Comparison of ENCODE assay signal across 8 cellular contexts in the genomic region with DNA sequence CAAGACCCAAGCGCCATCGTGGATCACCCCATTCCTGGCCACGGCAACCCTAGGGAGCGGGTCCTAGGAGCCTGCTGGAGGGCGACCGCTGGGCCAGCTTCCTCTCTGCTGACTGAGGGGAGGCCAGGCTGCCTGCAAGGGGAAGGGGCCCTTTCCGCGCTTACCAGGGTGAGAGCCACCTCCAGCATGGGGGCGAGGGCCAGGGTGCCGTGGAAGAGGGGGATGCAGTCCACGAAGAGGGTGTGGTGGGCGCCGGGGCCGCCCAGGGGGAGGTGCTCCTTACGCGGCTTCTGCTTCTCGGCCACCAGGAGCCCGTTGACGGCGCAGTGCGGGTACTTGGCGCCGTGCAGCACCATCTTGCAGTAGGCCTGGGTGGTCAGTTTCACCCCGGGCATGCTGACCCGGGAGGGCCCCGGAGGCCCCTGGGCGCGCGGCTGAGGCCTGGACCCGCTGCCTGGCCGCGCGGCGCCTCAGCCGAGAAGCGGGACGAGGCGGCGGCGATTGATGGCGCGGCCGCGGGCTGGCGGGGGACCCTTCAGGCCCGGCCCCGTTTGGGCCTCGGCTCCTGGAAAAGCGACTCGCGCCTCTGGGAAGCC. TPM values are rescaled to one million over a fixed set of nuclear protein-coding genes. Genes with fewer than 3 reads are reported as not detected.
A peak's percentile ranks its signal among the peaks of the same experiment; 100 is the strongest.
DNase-seq lines count a peak whose midpoint lies in the region; ATAC-seq, FAIRE-seq and TF ChIP-seq lines count a peak whose summit lies in the region.

No MANE protein-coding gene starts in this region.

- FAIRE-seq in RCC 7860 (lab: Jason Lieb, UNC), result no peak

- peak; percentile 64 for DNase-seq in ELR (ENCODE audit: low read depth)
- DNase-seq in HuH-7.5 (ENCODE audit: low spot score), result peak; percentile 67
- DNase-seq in activated CD8-positive, alpha-beta memory T cell treated with anti-CD3 and anti-CD28 coated beads, Interleukin-2, amount 50 U/mL, for 48 hours, result peak; percentile 71
- DNase-seq in foreskin fibroblast, result peak; percentile 23 to 60
- DNase-seq in omental fat pad (ENCODE audit: low spot score), result no peak
- no peak for DNase-seq in RCC 7860 (ENCODE audit: low spot score)
- no peak for DNase-seq in G401 (ENCODE audit: low spot score)

- H3K4me3 ChIP-seq in foreskin fibroblast (ENCODE audit: low read depth in 1 of 2, low read length in 2 of 2), result peak overlapping the region; percentile 83 to 87

- in situ Hi-C loops in G401 (cut with HindIII; ENCODE audit: low sequenced_read_pairs), result no loop called here

- peak; percentile 30 for ATAC-seq in GM21526 (IDR thresholded peaks at IDR 0.05; ENCODE audit: low FRiP score, unreplicated experiment)
- ATAC-seq in omental fat pad (ENCODE audit: low FRiP score), result peak; percentile 22

- TF ChIP-seq CTCF in foreskin fibroblast (IDR thresholded peaks at IDR 0.05; ENCODE audit: low read depth, low read length) (no peak), omental fat pad (IDR thresholded peaks at IDR 0.05) (no peak)

RNA-seq across cellular contexts. Expression of gene EMC8, which starts 0.3 kb away (rescaled TPM):
- total RNA-seq in omental fat pad, result 10 to 100 TPM; 22.2 to 39.0 (median 27.3) TPM
- total RNA-seq in G401 (2014; rRNA removed; shearing (Covaris generic)), result 54.2 and 86.0 TPM in 2 replicates

RNA-seq across cellular contexts. Expression of gene COX4I1, which starts 0.5 kb away (rescaled TPM):
- 100 to 1,000 TPM; 379 to 637 (median 462) TPM for total RNA-seq in omental fat pad
- total RNA-seq in G401 (2014; rRNA removed; shearing (Covaris generic)), result 695 and 901 TPM in 2 replicates

RNA-seq across cellular contexts. Expression of gene C16orf74, which starts 48.1 kb away (rescaled TPM):
- 1 to 10 TPM; 1.1 to 3.5 (median 2.8) TPM for total RNA-seq in omental fat pad
- 1.4 and 13.4 TPM in 2 replicates for total RNA-seq in G401 (2014; rRNA removed; shearing (Covaris generic))

Comparison
In these comparisons a context has a peak if more than half of its experiments do, and no peak if none do; other contexts are left out.
1. DNase-seq: peak in ELR (single experiment), HuH-7.5 (single experiment), activated CD8-positive, alpha-beta memory T cell treated with anti-CD3 and anti-CD28 coated beads, Interleukin-2, amount 50 U/mL, for 48 hours (single experiment) and foreskin fibroblast (2 of 2); none in omental fat pad (single experiment), RCC 7860 (single experiment) and G401 (single experiment).